ENCODE assay signal across 24 cellular contexts in the genomic region with DNA sequence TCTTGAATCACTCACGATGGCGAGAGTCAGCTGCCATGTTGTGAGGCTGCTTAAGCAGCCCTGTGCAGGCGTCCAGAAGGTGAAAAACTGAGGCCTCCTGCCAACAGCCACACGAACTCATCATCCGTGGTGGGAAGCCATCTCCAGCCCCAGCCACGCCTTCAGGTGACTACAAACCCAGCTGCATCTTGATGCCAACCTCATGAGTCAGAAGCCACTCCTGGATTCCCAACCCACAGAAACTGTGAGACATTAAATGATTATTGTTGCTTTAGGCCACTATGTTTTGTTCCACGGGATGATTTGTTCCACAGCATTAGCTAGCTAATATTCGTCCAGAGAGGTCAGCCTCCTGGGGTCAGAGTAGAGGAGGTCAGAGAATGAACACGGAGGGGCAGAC.
DNase-seq lines count a peak whose midpoint lies in the region; ATAC-seq and TF ChIP-seq lines count a peak whose summit lies in the region.
"Had no signal": no experiment of that assay in that cellular context is flagged by ENCODE, and none has a peak within 500 bp of the region (broad histone marks: within the 10 kb centered on the region; RNA-seq: fewer than 3 reads in every experiment).

No MANE protein-coding gene starts in this region.

- CTCF ChIA-PET in activated naive CD4-positive, alpha-beta T cell treated with anti-CD3 and anti-CD28 coated beads for 36 hours (lab: Charles Lee) = interaction anchor here (1.3 kb wide), 1 partner anchor 10 kb away, joined by 4 read pairs; no protein-coding TSS in a partner anchor

- H3K4me1 ChIP-seq in colonic mucosa = peaks cover 7% of the 10 kb centered on the region
- H3K4me1 ChIP-seq in trophoblast cell (ENCODE audit: control insufficient read depth in 1 of 2, insufficient read depth in 2 of 2, low read length in 2 of 2) = no peaks in the 10 kb centered on the region
- H3K4me1 ChIP-seq: SJSA1 had no signal

- no peak overlapping the region for H4K8ac ChIP-seq in trophoblast cell (ENCODE audit: low read depth, low read length)

- H3K9ac ChIP-seq in colonic mucosa (ENCODE audit: low read depth in 2 of 2, low read length in 2 of 2) (peak overlapping the region in 1 of 2 donors; percentile 28), trophoblast cell (ENCODE audit: low read length) (no peak overlapping the region)
- H3K9ac ChIP-seq: BLaER1 treated with 17β-estradiol and CSF1 and Interleukin-3, amounts not matched to agents 10 nM and 100 nM had no signal

- no peak overlapping the region for H4K91ac ChIP-seq in trophoblast cell (ENCODE audit: low read depth, low read length)

- no peak overlapping the region for H2AFZ ChIP-seq in trophoblast cell (ENCODE audit: insufficient read depth, low read length, poor library complexity)

- H3K4me3 ChIP-seq in colonic mucosa (no peak overlapping the region), trophoblast cell (ENCODE audit: low read depth, low read length) (no peak overlapping the region)
- H3K4me3 ChIP-seq: BLaER1 treated with 17β-estradiol and CSF1 and Interleukin-3, amounts not matched to agents 10 nM and 100 nM; gastrocnemius medialis; lung; SJSA1 had no signal

- peaks cover 10% of the 10 kb centered on the region for H3K27me3 Mint-ChIP-seq in activated naive CD4-positive, alpha-beta T cell treated with anti-CD3 and anti-CD28 coated beads for 36 hours (ENCODE audit: low read depth)

- H4K12ac ChIP-seq in trophoblast cell (ENCODE audit: low read depth, low read length) = no peak overlapping the region

- H2BK12ac ChIP-seq in trophoblast cell (ENCODE audit: low read length) = no peak overlapping the region

- no peak overlapping the region for H3K14ac ChIP-seq in trophoblast cell (ENCODE audit: low read length)

- no peak overlapping the region for H2BK5ac ChIP-seq in trophoblast cell (ENCODE audit: low read depth, low read length, poor library complexity)

- H3K4me2 ChIP-seq in trophoblast cell (ENCODE audit: low read length) = no peak overlapping the region
- H3K4me2 ChIP-seq: BLaER1 treated with 17β-estradiol and CSF1 and Interleukin-3, amounts not matched to agents 10 nM and 100 nM had no signal

- peaks cover 4% of the 10 kb centered on the region for H3K9me3 Mint-ChIP-seq in activated naive CD4-positive, alpha-beta T cell treated with anti-CD3 and anti-CD28 coated beads for 36 hours

- H3K79me2 ChIP-seq in trophoblast cell (ENCODE audit: control insufficient read depth, insufficient read depth, low read length, poor library complexity) = no peaks in the 10 kb centered on the region

- no peak for ATAC-seq in HG03045 (IDR thresholded peaks at IDR 0.05; ENCODE audit: unreplicated experiment)
- ATAC-seq: activated CD8-positive, alpha-beta memory T cell treated with anti-CD3 and anti-CD28 coated beads, Interleukin-2, amount 10 ng/mL, durations not matched to agents 7 days and 5 days; gastrocnemius medialis had no signal

- no peaks in the 10 kb centered on the region for H3K9me3 ChIP-seq in colonic mucosa
- peaks cover 8% of the 10 kb centered on the region for H3K9me3 ChIP-seq in trophoblast cell (ENCODE audit: insufficient read depth, low read depth, low read length)
- H3K9me3 ChIP-seq: gastrocnemius medialis had no signal

- intact Hi-C loops in colonic mucosa (cut with DNase I) = no loop called here
- intact Hi-C loops in activated naive CD4-positive, alpha-beta T cell treated with anti-CD3 and anti-CD28 coated beads for 36 hours (cut with micrococcal nuclease) = no loop called here

- DNase-seq in Daoy (ENCODE audit: low read depth) (peak; percentile 59), NCI-H226 (peak; percentile 37), colonic mucosa (no peak), trophoblast cell (peak; percentile 70 to 82), putamen (ENCODE audit: low spot score) (no peak), dermis blood vessel endothelial cell (no peak)
- DNase-seq in activated naive CD4-positive, alpha-beta T cell treated with anti-CD3 and anti-CD28 coated beads for 36 hours = no peak
- DNase-seq: activated CD4-positive, alpha-beta T cell treated with anti-CD3 and anti-CD28 coated beads for 48 hours; activated CD8-positive, alpha-beta memory T cell treated with anti-CD3 and anti-CD28 coated beads, Interleukin-2, amount 10 ng/mL, durations not matched to agents 7 days and 5 days; Calu3; cerebellar nuclear complex; effector CD4-positive, alpha-beta T cell; gastrocnemius medialis; H7; KBM-7; MV-4-11; NCI-H1694 had no signal

- H3K4me3 Mint-ChIP-seq in activated naive CD4-positive, alpha-beta T cell treated with anti-CD3 and anti-CD28 coated beads for 36 hours = no peak overlapping the region
- H3K4me3 Mint-ChIP-seq: activated CD8-positive, alpha-beta memory T cell treated with anti-CD3 and anti-CD28 coated beads, Interleukin-2, amount 10 ng/mL, durations not matched to agents 7 days and 5 days; activated naive CD8-positive, alpha-beta T cell; activated T-helper 1 cell treated with anti-CD3 and anti-CD28 coated beads, Interleukin-12 subunit alpha, Interleukin-12 subunit beta, Interleukin-2, Interleukin-4 antibody, amounts not matched to agents 30 ng/mL and 10 ng/mL and 1 ng/mL, durations not matched to agents 14 hours and 24 hours and 36 hours; T-helper 1 cell treated with Interleukin-12 subunit alpha and Interleukin-12 subunit beta and Interleukin-4 antibody, amounts not matched to agents 30 μg/mL and 1 μg/mL, for 36 hours had no signal

- no peaks in the 10 kb centered on the region for H3K36me3 Mint-ChIP-seq in activated naive CD4-positive, alpha-beta T cell treated with anti-CD3 and anti-CD28 coated beads for 36 hours (ENCODE audit: low read depth)
- H3K36me3 Mint-ChIP-seq: activated CD8-positive, alpha-beta memory T cell treated with anti-CD3 and anti-CD28 coated beads, Interleukin-2, amount 10 ng/mL, durations not matched to agents 7 days and 5 days had no signal

- no peak overlapping the region for H3K27ac Mint-ChIP-seq in activated naive CD4-positive, alpha-beta T cell treated with anti-CD3 and anti-CD28 coated beads for 36 hours
- H3K27ac Mint-ChIP-seq: activated CD8-positive, alpha-beta memory T cell treated with anti-CD3 and anti-CD28 coated beads, Interleukin-2, amount 10 ng/mL, durations not matched to agents 7 days and 5 days; activated naive CD8-positive, alpha-beta T cell; activated T-helper 1 cell treated with anti-CD3 and anti-CD28 coated beads, Interleukin-12 subunit alpha, Interleukin-12 subunit beta, Interleukin-2, Interleukin-4 antibody, amounts not matched to agents 30 ng/mL and 10 ng/mL and 1 ng/mL, durations not matched to agents 14 hours and 24 hours and 36 hours; T-helper 1 cell treated with Interleukin-12 subunit alpha and Interleukin-12 subunit beta and Interleukin-4 antibody, amounts not matched to agents 30 μg/mL and 1 μg/mL, for 36 hours had no signal

- no peak overlapping the region for H3K18ac ChIP-seq in trophoblast cell (ENCODE audit: low read length)

- H3K36me3 ChIP-seq in colonic mucosa = no peaks in the 10 kb centered on the region
- H3K36me3 ChIP-seq in trophoblast cell (ENCODE audit: control insufficient read depth in 1 of 2, insufficient read depth in 2 of 2, low read length in 2 of 2) = no peaks in the 10 kb centered on the region
- H3K36me3 ChIP-seq: BLaER1 treated with 17β-estradiol and CSF1 and Interleukin-3, amounts not matched to agents 10 nM and 100 nM; gastrocnemius medialis; SJSA1 had no signal

- H2AK5ac ChIP-seq in trophoblast cell (ENCODE audit: low read length) = no peak overlapping the region

- H3K27ac ChIP-seq in colonic mucosa = peak overlapping the region; percentile 65
- no peak overlapping the region for H3K27ac ChIP-seq in trophoblast cell (ENCODE audit: low read depth, low read length)
- H3K27ac ChIP-seq: BLaER1 treated with 17β-estradiol and CSF1 and Interleukin-3, amounts not matched to agents 10 nM and 100 nM; gastrocnemius medialis; SJSA1 had no signal

- no peak for TF ChIP-seq CTCF in colonic mucosa (IDR thresholded peaks at IDR 0.05)

- WGBS in trophoblast cell (ENCODE audit: extremely low coverage, insufficient coverage, insufficient read length) = no CpG with 5 or more reads among the region's 9 CpGs

- H3K23ac ChIP-seq in trophoblast cell (ENCODE audit: low read length) = no peak overlapping the region

- H3K27me3 ChIP-seq in colonic mucosa = no peaks in the 10 kb centered on the region
- no peaks in the 10 kb centered on the region for H3K27me3 ChIP-seq in trophoblast cell (ENCODE audit: insufficient read depth, low read length)
- H3K27me3 ChIP-seq: gastrocnemius medialis, SJSA1 had no signal

- no peak overlapping the region for H2BK120ac ChIP-seq in trophoblast cell (ENCODE audit: insufficient read depth, low read length, poor library complexity)

- no peaks in the 10 kb centered on the region for H3K4me1 Mint-ChIP-seq in activated naive CD4-positive, alpha-beta T cell treated with anti-CD3 and anti-CD28 coated beads for 36 hours (ENCODE audit: low read depth)
- H3K4me1 Mint-ChIP-seq: activated CD8-positive, alpha-beta memory T cell treated with anti-CD3 and anti-CD28 coated beads, Interleukin-2, amount 10 ng/mL, durations not matched to agents 7 days and 5 days had no signal

- H3K4ac ChIP-seq in trophoblast cell (ENCODE audit: low read depth, low read length) = no peak overlapping the region

- H3K79me1 ChIP-seq in trophoblast cell (ENCODE audit: low read length) = no peaks in the 10 kb centered on the region

Comparison
In these comparisons a context has a peak if more than half of its experiments do, and no peak if none do; other contexts are left out.
1. DNase-seq: peak in Daoy (single experiment), NCI-H226 (single experiment) and trophoblast cell (2 of 2); none in colonic mucosa (single experiment), activated naive CD4-positive, alpha-beta T cell treated with anti-CD3 and anti-CD28 coated beads for 36 hours (single experiment), putamen (single experiment) and dermis blood vessel endothelial cell (single experiment).